In genomic region chr16:30186782-30187555, GRCh38 we compare ENCODE assay signal across 8 cellular contexts. TPM values are rescaled to one million over a fixed set of nuclear protein-coding genes. Genes with fewer than 3 reads are reported as not detected.
DNase-seq lines count a peak whose midpoint lies in the region; ATAC-seq, FAIRE-seq and TF ChIP-seq lines count a peak whose summit lies in the region.
"Had no signal": no experiment of that assay in that cellular context is flagged by ENCODE, and none has a peak within 500 bp of the region (broad histone marks: within the 10 kb centered on the region; RNA-seq: fewer than 3 reads in every experiment).

No MANE protein-coding gene starts in this region.

- H3K27me3 ChIP-seq in astrocyte (ENCODE audit: insufficient read depth, low read length) (no peaks in the 10 kb centered on the region), iPS DF 6.9 (ENCODE audit: control insufficient read depth, insufficient read depth, low read length) (no peaks in the 10 kb centered on the region)

- H3K4me1 ChIP-seq in astrocyte (ENCODE audit: insufficient read depth, low read length) (peaks cover 10% of the 10 kb centered on the region), iPS DF 6.9 (ENCODE audit: control insufficient read depth, insufficient read depth, low read length) (no peaks in the 10 kb centered on the region)

- H3K27ac Mint-ChIP-seq in astrocyte (ENCODE audit: unreplicated experiment), result peak overlapping the region; percentile 72

- WGBS in iPS DF 6.9 (ENCODE audit: insufficient coverage, insufficient read length), result no CpG with 5 or more reads among the region's 36 CpGs

- peaks cover 4% of the 10 kb centered on the region for H3K36me3 Mint-ChIP-seq in astrocyte (ENCODE audit: low read depth, unreplicated experiment)

- H3K36me3 ChIP-seq in astrocyte (ENCODE audit: insufficient read depth, low read length) (no peaks in the 10 kb centered on the region), iPS DF 6.9 (ENCODE audit: control insufficient read depth, insufficient read depth, low read length) (no peaks in the 10 kb centered on the region)

- peak; percentile 83 for TF ChIP-seq CTCF in GM20000 (IDR thresholded peaks at IDR 0.05; ENCODE audit: extremely low read depth, missing control alignments)
- peak; percentile 24 for TF ChIP-seq CTCF in astrocyte (IDR thresholded peaks at IDR 0.05; ENCODE audit: insufficient read depth, low read depth, low read length)

- no peak overlapping the region for H3K4me2 ChIP-seq in astrocyte (ENCODE audit: low read length)

- H3K4me1 Mint-ChIP-seq in astrocyte (ENCODE audit: low read depth, unreplicated experiment), result no peaks in the 10 kb centered on the region

- ATAC-seq in GM21360 (IDR thresholded peaks at IDR 0.05; ENCODE audit: unreplicated experiment), result no peak

- no peaks in the 10 kb centered on the region for H3K9me3 Mint-ChIP-seq in astrocyte (ENCODE audit: unreplicated experiment)

- no peak for FAIRE-seq in astrocyte (lab: Jason Lieb, UNC)
- FAIRE-seq: islet of Langerhans had no signal

- H3K27ac ChIP-seq in astrocyte (ENCODE audit: low read depth, low read length) (no peak overlapping the region), iPS DF 6.9 (ENCODE audit: low read length) (no peak overlapping the region)

- no peak overlapping the region for H2AFZ ChIP-seq in astrocyte (ENCODE audit: low read depth, low read length)

- no peak overlapping the region for H3K4me3 Mint-ChIP-seq in astrocyte (ENCODE audit: unreplicated experiment)

- no peak overlapping the region for H3K9ac ChIP-seq in astrocyte (ENCODE audit: low read length)

- H3K9me3 ChIP-seq in astrocyte (ENCODE audit: insufficient read depth, low read depth, low read length) (no peaks in the 10 kb centered on the region), iPS DF 6.9 (ENCODE audit: control insufficient read depth, insufficient read depth, low read length) (no peaks in the 10 kb centered on the region)

- peak; percentile 67 for DNase-seq in GM20000 (ENCODE audit: low spot score)
- DNase-seq in T-helper 22 cell (ENCODE audit: low read depth), result peak; percentile 71
- no peak for DNase-seq in astrocyte (ENCODE audit: low read depth)
- DNase-seq in iPS DF 6.9 (ENCODE audit: low read depth, low spot score), result peak; percentile 47
- DNase-seq in stimulated activated CD4-positive, alpha-beta T cell treated with anti-CD3 and anti-CD28 coated beads, Interleukin-1b, Interleukin-23, amount 100 ng/mL, for 1 hour (ENCODE audit: low read depth in 2 of 2), result peak; percentile 73 to 88
- DNase-seq in GOT3 (lab: John Stamatoyannopoulos, UW), result no peak

- peaks cover 5% of the 10 kb centered on the region for H3K27me3 Mint-ChIP-seq in astrocyte (ENCODE audit: low read depth, unreplicated experiment)

- no peaks in the 10 kb centered on the region for H3K79me2 ChIP-seq in astrocyte (ENCODE audit: insufficient read depth, low read length)

- peaks cover 3% of the 10 kb centered on the region for H4K20me1 ChIP-seq in astrocyte (ENCODE audit: insufficient read depth, low read length)

- no peak overlapping the region for H3K4me3 ChIP-seq in astrocyte (ENCODE audit: insufficient read depth, low read depth, low read length)
- no peak overlapping the region for H3K4me3 ChIP-seq in iPS DF 6.9 (ENCODE audit: low read length)

RNA-seq across cellular contexts. Expression of gene CORO1A, which starts 3.6 kb away (rescaled TPM):
- 3.1 and 4.0 TPM in 2 replicates for total RNA-seq in astrocyte

RNA-seq across cellular contexts. Expression of gene BOLA2B, which starts 6.5 kb away (rescaled TPM):
- total RNA-seq in astrocyte, result 125 and 149 TPM in 2 replicates

RNA-seq across cellular contexts. Expression of gene SLX1A, which starts 6.7 kb away (rescaled TPM):
- total RNA-seq in astrocyte, result 10.9 and 14.5 TPM in 2 replicates

RNA-seq across cellular contexts. Expression of gene SULT1A3, which starts 12.1 kb away (rescaled TPM):
- total RNA-seq in astrocyte, result 8.6 and 11.9 TPM in 2 replicates

Comparison
In these comparisons a context has a peak if more than half of its experiments do, and no peak if none do; other contexts are left out.
1. DNase-seq: peak in GM20000 (single experiment), T-helper 22 cell (single experiment), iPS DF 6.9 (single experiment) and stimulated activated CD4-positive, alpha-beta T cell treated with anti-CD3 and anti-CD28 coated beads, Interleukin-1b, Interleukin-23, amount 100 ng/mL, for 1 hour (2 of 2); none in astrocyte (single experiment) and GOT3 (single experiment).